Comparison of ENCODE assay signal across 7 cellular contexts in the genomic region with DNA sequence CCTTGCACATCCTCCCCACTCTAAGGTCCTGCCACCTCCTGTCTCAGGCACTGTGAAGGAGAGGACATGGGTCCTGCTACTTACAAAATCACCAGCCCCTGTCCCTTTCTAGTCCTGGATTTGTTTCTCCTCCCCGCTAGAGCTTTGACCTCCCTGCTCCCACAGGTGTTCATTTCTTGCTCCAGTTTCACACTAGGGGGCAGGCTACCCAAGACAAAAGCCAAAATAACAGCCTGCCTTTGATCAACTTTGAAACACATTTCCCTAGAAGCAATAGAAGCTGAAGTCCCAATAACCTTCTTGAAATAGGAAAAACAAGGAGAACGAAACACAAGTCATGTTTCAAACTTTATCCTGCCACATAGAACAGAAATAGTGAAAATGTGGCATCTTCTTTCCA.
DNase-seq lines count a peak whose midpoint lies in the region; ATAC-seq, FAIRE-seq and TF ChIP-seq lines count a peak whose summit lies in the region.

No MANE protein-coding gene starts in this region.

- CTCF ChIA-PET in HEK293T (lab: Yijun Ruan, JAX) (interaction anchor here (0.6 to 2.9 kb wide), 7 partner anchors 9 to 180 kb away, joined by 3 to 23 read pairs (median 3); no protein-coding TSS in a partner anchor), H1 (lab: Charles Lee; ENCODE audit: partially characterized antibody) (interaction anchor here (0.5 to 6.6 kb wide), 30 partner anchors 10 to 1053 kb away, joined by 3 to 69 read pairs (median 4); no protein-coding TSS in a partner anchor)

- DNase-seq in G401 (ENCODE audit: low spot score) (peak; percentile 5), HEK293T (ENCODE audit: extremely low spot score) (peak; percentile 47), H1 (ENCODE audit: low read depth in 1 of 2, low spot score in 2 of 2) (peak in 1 of 2 experiments; percentile 55), osteoblast (ENCODE audit: insufficient read length, low spot score, missing footprints) (peak; percentile 54), NCI-H1436 treated with DMSO at 0.1 percent for 48 hours (lab: John Stamatoyannopoulos, UW) (no peak)

- H4K20me1 ChIP-seq in H1 (replicated peaks in 1 of 2; ENCODE audit: control insufficient read depth in 1 of 2, insufficient read depth in 2 of 2, low read length in 2 of 2) (no peaks in the 10 kb centered on the region), osteoblast (ENCODE audit: insufficient read depth, low read length) (no peaks in the 10 kb centered on the region)

- H4K8ac ChIP-seq in H1 (ENCODE audit: extremely low read depth, insufficient read depth, low read length): no peak overlapping the region

- no peak for TF ChIP-seq POLR2A in H1 (IDR thresholded peaks at IDR 0.05; ENCODE audit: control extremely low read depth in 1 of 2, low read depth in 2 of 2, low read length in 2 of 2)

- no peak overlapping the region for H3K9ac ChIP-seq in H1 (replicated peaks in 1 of 4; ENCODE audit: extremely low read depth in 1 of 4, low read depth in 3 of 4, low read length in 3 of 4)

- peak; percentile 76 to 82 for TF ChIP-seq RAD21 in H1 (IDR thresholded peaks at IDR 0.05 in 1 of 2, conservative IDR thresholded peaks at IDR 0.05 in 1 of 2; ENCODE audit: low read depth in 2 of 2, low read length in 2 of 2)

- TF ChIP-seq CTCF in H1 (IDR thresholded peaks at IDR 0.05; ENCODE audit: control extremely low read depth in 1 of 3, insufficient read depth in 1 of 3, low read depth in 1 of 3, low read length in 3 of 3) (peak; percentile 38 to 65 (median 62)), osteoblast (IDR thresholded peaks at IDR 0.05; ENCODE audit: extremely low read depth, low read depth, low read length) (peak; percentile 78)

- 62% methylated on average over 2 of the region's 2 CpGs; no CpG with 5 or more reads in 1 of the 2 experiments for WGBS in H1 (ENCODE audit: extremely low coverage in 1 of 2, insufficient coverage in 1 of 2, insufficient read length in 1 of 2, insufficient replicate concordance in 2 of 2, low coverage in 1 of 2, low lambda C conversion rate in 2 of 2, missing lambda C conversion rate in 1 of 2), 2 experiments

- no peak overlapping the region; the same call in 1 of the 2 replicates for H2BK20ac ChIP-seq in H1 (ENCODE audit: low read length)

- peak; percentile 88 for FAIRE-seq in H1 (lab: Jason Lieb, UNC)

- no peak overlapping the region for H4K5ac ChIP-seq in H1 (ENCODE audit: insufficient read length, low read depth, low read length)

- H3K4me2 ChIP-seq in H1 (ENCODE audit: insufficient read depth in 1 of 2, low read depth in 2 of 2, low read length in 2 of 2) (no peak overlapping the region), osteoblast (ENCODE audit: insufficient read depth, low read length) (no peak overlapping the region)

- H3K18ac ChIP-seq in H1 (ENCODE audit: extremely low read depth, low read length): no peak overlapping the region

- no peak overlapping the region for H3K27ac ChIP-seq in H1 (ENCODE audit: low read depth, low read length)
- H3K27ac ChIP-seq in osteoblast (ENCODE audit: low read depth, low read length): no peak overlapping the region

- H3K4me3 ChIP-seq in H1 (ENCODE audit: extremely low read depth in 1 of 4, insufficient read depth in 2 of 4, low read depth in 3 of 4, low read length in 4 of 4): no peak overlapping the region
- H3K4me3 ChIP-seq in osteoblast (ENCODE audit: insufficient read depth, low read length): no peak overlapping the region

- no peak overlapping the region; the same call in 1 of the 2 replicates for H2BK15ac ChIP-seq in H1 (ENCODE audit: low read length)

- H3K23ac ChIP-seq in H1 (ENCODE audit: insufficient read length): no peak overlapping the region

- no peaks in the 10 kb centered on the region for H3K79me1 ChIP-seq in H1 (ENCODE audit: low read depth, low read length)

- POLR2A ChIA-PET in HEK293T (lab: Yijun Ruan, JAX) (no interaction called here), H1 (lab: Charles Lee; ENCODE audit: partially characterized antibody) (interaction anchor here (1.1 to 1.5 kb wide), 2 partner anchors 19 to 125 kb away, joined by 3 read pairs; no protein-coding TSS in a partner anchor)

- peak; percentile 73 for ATAC-seq in SK-N-SH treated with all-trans-retinoic acid at 6 μM for 48 hours
- no peak for ATAC-seq in esophagus mucosa

- H3K56ac ChIP-seq in H1 (replicated peaks; ENCODE audit: insufficient read length, low read depth, low read length): no peak overlapping the region

- no peak overlapping the region for H2AK5ac ChIP-seq in H1 (ENCODE audit: low read depth, low read length)

- no peak overlapping the region for H2BK120ac ChIP-seq in H1 (replicated peaks; ENCODE audit: low read depth, low read length)

- H3K79me2 ChIP-seq in H1 (ENCODE audit: control insufficient read depth in 1 of 2, insufficient read depth in 2 of 2, low read length in 2 of 2) (no peaks in the 10 kb centered on the region), osteoblast (ENCODE audit: insufficient read depth, low read length) (no peaks in the 10 kb centered on the region)

- 0 out of 4 replicates have a peak, but pooled peaks cover 0 to 3% of the 10 kb centered on the region in 2 experiments for H3K9me3 ChIP-seq in H1 (ENCODE audit: insufficient read depth in 2 of 2, low read depth in 1 of 2, low read length in 1 of 2)
- H3K9me3 ChIP-seq in osteoblast (ENCODE audit: low read depth, low read length): no peaks in the 10 kb centered on the region

- H3K27me3 ChIP-seq in H1 (replicated peaks in 1 of 4; ENCODE audit: control insufficient read depth in 3 of 4, extremely low read depth in 1 of 4, insufficient read depth in 3 of 4, low read length in 3 of 4): no peaks in the 10 kb centered on the region
- peaks cover 9% of the 10 kb centered on the region for H3K27me3 ChIP-seq in osteoblast (ENCODE audit: insufficient read depth, low read length)

- H2BK12ac ChIP-seq in H1 (ENCODE audit: low read depth, low read length): no peak overlapping the region

- TF ChIP-seq EP300 in H1 (IDR thresholded peaks at IDR 0.05; ENCODE audit: borderline replicate concordance in 1 of 2, low read depth in 2 of 2, low read length in 2 of 2): no peak

- in situ Hi-C loops in G401 (cut with HindIII; ENCODE audit: low sequenced_read_pairs): no loop called here

- H3K23me2 ChIP-seq in H1 (ENCODE audit: low read depth, low read length): no peaks in the 10 kb centered on the region; the same call in 1 of the 2 replicates

- H4K91ac ChIP-seq in H1 (replicated peaks; ENCODE audit: insufficient read length, low read length): no peak overlapping the region

- H2BK5ac ChIP-seq in H1 (ENCODE audit: low read depth, low read length): no peak overlapping the region

- no peak overlapping the region for H3K4ac ChIP-seq in H1 (replicated peaks; ENCODE audit: insufficient read length, low read depth, low read length)

- H3K36me3 ChIP-seq in H1 (ENCODE audit: control insufficient read depth in 2 of 4, insufficient read depth in 4 of 4, low read length in 3 of 4) (no peaks in the 10 kb centered on the region), osteoblast (ENCODE audit: insufficient read depth, low read length) (no peaks in the 10 kb centered on the region)

- H3K4me1 ChIP-seq in H1 (replicated peaks in 1 of 4; ENCODE audit: control insufficient read depth in 3 of 4, insufficient read depth in 4 of 4, low read length in 3 of 4) (no peaks in the 10 kb centered on the region; a peak in 1 of 7 replicates), osteoblast (ENCODE audit: insufficient read depth, low read length) (no peaks in the 10 kb centered on the region)

- peak overlapping the region; percentile 74; the same call in 1 of the 2 replicates for H2AFZ ChIP-seq in H1 (ENCODE audit: low read length)
- no peak overlapping the region for H2AFZ ChIP-seq in osteoblast (ENCODE audit: low read length)

- H3K14ac ChIP-seq in H1 (ENCODE audit: insufficient read length): no peak overlapping the region

TF ChIP-seq in HEK293T, 16 proteins besides CTCF, POLR2A, EP300 and RAD21 (continues in another document):
- no peak for TF ChIP-seq BHLHE40 (IDR thresholded peaks at IDR 0.05; ENCODE audit: borderline replicate concordance)
- TF ChIP-seq, protein P1, sequence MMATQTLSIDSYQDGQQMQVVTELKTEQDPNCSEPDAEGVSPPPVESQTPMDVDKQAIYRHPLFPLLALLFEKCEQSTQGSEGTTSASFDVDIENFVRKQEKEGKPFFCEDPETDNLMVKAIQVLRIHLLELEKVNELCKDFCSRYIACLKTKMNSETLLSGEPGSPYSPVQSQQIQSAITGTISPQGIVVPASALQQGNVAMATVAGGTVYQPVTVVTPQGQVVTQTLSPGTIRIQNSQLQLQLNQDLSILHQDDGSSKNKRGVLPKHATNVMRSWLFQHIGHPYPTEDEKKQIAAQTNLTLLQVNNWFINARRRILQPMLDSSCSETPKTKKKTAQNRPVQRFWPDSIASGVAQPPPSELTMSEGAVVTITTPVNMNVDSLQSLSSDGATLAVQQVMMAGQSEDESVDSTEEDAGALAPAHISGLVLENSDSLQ (IDR thresholded peaks at IDR 0.05): no peak
- no peak for TF ChIP-seq NFRKB (IDR thresholded peaks at IDR 0.05)
- no peak for TF ChIP-seq SP1 (IDR thresholded peaks at IDR 0.05)

TF ChIP-seq in SK-N-SH treated with all-trans-retinoic acid at 6 μM for 48 hours, 23 proteins besides CTCF, POLR2A, EP300 and RAD21 (continues in another document):
- no peak for TF ChIP-seq ZNF70 (CRISPR knock-in tag; IDR thresholded peaks at IDR 0.05)

TF ChIP-seq in H1, 55 proteins besides CTCF, POLR2A, EP300 and RAD21:
- TF ChIP-seq SAP30 (IDR thresholded peaks at IDR 0.05; ENCODE audit: insufficient read depth, insufficient replicate concordance, low read length): no peak
- no peak for TF ChIP-seq SIX5 (IDR thresholded peaks at IDR 0.05; ENCODE audit: low read depth, low read length)
- TF ChIP-seq TBP (IDR thresholded peaks at IDR 0.05; ENCODE audit: low read depth, low read length): no peak
- no peak for TF ChIP-seq CREB1 (IDR thresholded peaks at IDR 0.05)
- no peak for TF ChIP-seq TEAD4 (IDR thresholded peaks at IDR 0.05; ENCODE audit: low read depth, low read length)
- TF ChIP-seq RXRA (IDR thresholded peaks at IDR 0.05; ENCODE audit: insufficient read depth, low read depth, low read length): no peak
- no peak for TF ChIP-seq ZNF274 (IDR thresholded peaks at IDR 0.05; ENCODE audit: borderline replicate concordance, extremely low read depth, low read length)
